13 cellular contexts compared by ENCODE assay signal in genomic region chr3:197499427-197499826, GRCh38. TPM values are rescaled to one million over a fixed set of nuclear protein-coding genes. Genes with fewer than 3 reads are reported as not detected.
A peak's percentile ranks its signal among the peaks of the same experiment; 100 is the strongest.
DNase-seq lines count a peak whose midpoint lies in the region; ATAC-seq, FAIRE-seq and TF ChIP-seq lines count a peak whose summit lies in the region.
"Had no signal": no experiment of that assay in that cellular context is flagged by ENCODE, and none has a peak within 500 bp of the region (broad histone marks: within the 10 kb centered on the region; RNA-seq: fewer than 3 reads in every experiment).

No MANE protein-coding gene starts in this region.

- no peaks in the 10 kb centered on the region for H4K20me1 ChIP-seq in K562 (replicated peaks; ENCODE audit: control insufficient read depth, insufficient read depth, low read length)

- H3K36me3 ChIP-seq in K562 (ENCODE audit: control insufficient read depth, insufficient read depth, low read length) = no peaks in the 10 kb centered on the region
- H3K36me3 ChIP-seq: uterus had no signal

- no peaks in the 10 kb centered on the region for H3K79me2 ChIP-seq in K562 (ENCODE audit: control insufficient read depth, insufficient read depth, low read length)

- ATAC-seq in A549 = peak; percentile 66 to 85
- peak; percentile 63 for ATAC-seq in K562
- no peak for ATAC-seq in GM18909 (IDR thresholded peaks at IDR 0.05; ENCODE audit: poor library complexity, unreplicated experiment)

- TF ChIP-seq CTCF in A549 (IDR thresholded peaks at IDR 0.05) = no peak
- TF ChIP-seq CTCF in K562 (IDR thresholded peaks at IDR 0.05 in 2 of 3, conservative IDR thresholded peaks at IDR 0.05 in 1 of 3; ENCODE audit: insufficient read depth in 2 of 3, low read depth in 1 of 3, low read length in 3 of 3) = no peak

- H3K4me3 ChIP-seq in A549 (no peak overlapping the region), K562 (no peak overlapping the region)
- H3K4me3 ChIP-seq: uterus had no signal

- H3K4me2 ChIP-seq in A549 = peak overlapping the region; percentile 18; the same call in 1 of the 3 replicates
- peak overlapping the region; percentile 20; the same call in 1 of the 2 replicates for H3K4me2 ChIP-seq in K562 (ENCODE audit: insufficient read depth, low read length)

- TF ChIP-seq POLR2A in A549 (IDR thresholded peaks at IDR 0.05; ENCODE audit: low read length) = no peak
- TF ChIP-seq POLR2A in K562 (conservative IDR thresholded peaks at IDR 0.05) = no peak

- DNase-seq in A549 (ENCODE audit: low read depth in 1 of 2, low spot score in 1 of 2) = peak; percentile 55 to 86
- peak; percentile 64 for DNase-seq in LHCN-M2 (ENCODE audit: low read depth)
- DNase-seq in K562 (ENCODE audit: extremely low read depth in 1 of 4, low spot score in 3 of 4) = peak in 3 of 4 experiments; percentile 37 to 41 (median 39)
- peak; percentile 70 for DNase-seq in kidney tubule cell (ENCODE audit: low spot score)
- no peak for DNase-seq in GF-D8 (lab: John Stamatoyannopoulos, UW)
- DNase-seq in NCI-H1417 treated with DMSO at 0.1 percent for 48 hours (lab: John Stamatoyannopoulos, UW) = no peak
- no peak for DNase-seq in cortex of kidney (lab: John Stamatoyannopoulos, UW)
- DNase-seq: activated CD4-positive, alpha-beta T cell treated with anti-CD3 and anti-CD28 coated beads, Interleukin-2, amount 50 U/mL, for 1 hour; MV-4-11; occipital lobe; stimulated activated CD4-positive, alpha-beta T cell treated with anti-CD3 and anti-CD28 coated beads, Interleukin-15, amount 100 ng/mL, for 24 hours; uterus had no signal

- no peak for TF ChIP-seq RAD21 in A549 (conservative IDR thresholded peaks at IDR 0.05 in 1 of 2, IDR thresholded peaks at IDR 0.05 in 1 of 2)
- TF ChIP-seq RAD21 in K562 (CRISPR knock-in tag; conservative IDR thresholded peaks at IDR 0.05 in 1 of 2, IDR thresholded peaks at IDR 0.05 in 1 of 2) = no peak

- intact Hi-C loops in K562 (cut with micrococcal nuclease) = no loop called here

- H3K9me1 ChIP-seq in K562 (ENCODE audit: control insufficient read depth, insufficient read depth, low read length) = no peaks in the 10 kb centered on the region

- FAIRE-seq in A549 (lab: Jason Lieb, UNC) (no peak), K562 (lab: Jason Lieb, UNC) (peak; percentile 91)

- TF ChIP-seq EP300 in A549 (IDR thresholded peaks at IDR 0.05) = no peak
- TF ChIP-seq EP300 in K562 (IDR thresholded peaks at IDR 0.05; ENCODE audit: low read length) = no peak

- CTCF ChIA-PET in A549 (lab: Yijun Ruan, JAX) (interaction anchor here (1.1 to 5.5 kb wide), 4 partner anchors 11 to 248 kb away, joined by 4 to 26 read pairs (median 6); no protein-coding TSS in a partner anchor), K562 (lab: Yijun Ruan, JAX; ENCODE audit: low intra/inter-chr PET ratio) (interaction anchor here (0.5 kb wide), 1 partner anchor 64 kb away, joined by 3 read pairs; no protein-coding TSS in a partner anchor)

- in situ Hi-C loops in K562 (cut with MboI) = no loop called here

- no TSS peak for BruUV-seq in K562 (replicated peaks; lab: Mats Ljungman, UMichigan)

- H3K9me3 ChIP-seq in A549 = peaks cover 14% of the 10 kb centered on the region; the same call in 2 of the 3 replicates
- no peaks in the 10 kb centered on the region for H3K9me3 ChIP-seq in K562 (replicated peaks; ENCODE audit: control insufficient read depth, insufficient read depth, low read depth, low read length)
- H3K9me3 ChIP-seq: uterus had no signal

- POLR2A ChIA-PET in A549 (lab: Yijun Ruan, JAX) (no interaction called here), K562 (lab: Yijun Ruan, JAX) (interaction anchor here (0.5 kb wide), 1 partner anchor 10 kb away, joined by 3 read pairs; no protein-coding TSS in a partner anchor)

- 25% methylated on average over 8 of the region's 8 CpGs for WGBS in A549 (ENCODE audit: missing lambda C conversion rate)
- 25% methylated on average over 8 of the region's 8 CpGs for WGBS in K562 (ENCODE audit: insufficient coverage, low coverage, missing lambda C conversion rate)

- peak overlapping the region; percentile 36; the same call in 1 of the 2 replicates for H2AFZ ChIP-seq in K562 (ENCODE audit: low read depth, low read length)

- 0 out of 4 replicates have a peak overlapping the region, but pooled peaks of 1 of the 2 experiments have one; percentile 17 for H3K9ac ChIP-seq in K562 (ENCODE audit: insufficient read depth in 1 of 2, low read depth in 2 of 2, low read length in 2 of 2)

- peak overlapping the region; percentile 73 to 79 for H3K27ac ChIP-seq in A549
- H3K27ac ChIP-seq in K562 (ENCODE audit: extremely low read depth, low read depth, low read length) = no peak overlapping the region; the same call in 2 of the 3 replicates
- H3K27ac ChIP-seq: uterus had no signal

- peaks cover 20% of the 10 kb centered on the region for H3K4me1 ChIP-seq in A549
- H3K4me1 ChIP-seq in K562 (replicated peaks in 1 of 2; ENCODE audit: control insufficient read depth in 2 of 2, insufficient read depth in 2 of 2, low read length in 2 of 2) = peaks cover 6 to 10% of the 10 kb centered on the region in 2 experiments; a peak in 4 of 5 replicates
- H3K4me1 ChIP-seq: uterus had no signal

- peaks cover 0 to 30% of the 10 kb centered on the region in 2 experiments; a peak in 2 of 5 replicates for H3K27me3 ChIP-seq in K562 (ENCODE audit: control insufficient read depth in 2 of 2, insufficient read depth in 2 of 2, low read length in 2 of 2)
- H3K27me3 ChIP-seq: uterus had no signal

TF ChIP-seq in A549, 52 proteins besides CTCF, POLR2A, EP300 and RAD21:
- TF ChIP-seq MAFK (IDR thresholded peaks at IDR 0.05; ENCODE audit: partially characterized antibody) = peak; percentile 80
- no peak for TF ChIP-seq RFX5 (IDR thresholded peaks at IDR 0.05)
- no peak for TF ChIP-seq JUNB (IDR thresholded peaks at IDR 0.05)
- TF ChIP-seq HDAC2 (IDR thresholded peaks at IDR 0.05) = no peak
- TF ChIP-seq ZC3H11A (IDR thresholded peaks at IDR 0.05) = no peak
- TF ChIP-seq EHF (CRISPR knock-in tag; IDR thresholded peaks at IDR 0.05) = no peak
- peak; percentile 26; the same call in 1 of the 2 replicates for TF ChIP-seq MAX (IDR thresholded peaks at IDR 0.05)

TF ChIP-seq in K562, 482 proteins besides CTCF, POLR2A, EP300 and RAD21 (continues in another document):
- TF ChIP-seq ZNF121 (CRISPR knock-in tag; conservative IDR thresholded peaks at IDR 0.05) (no peak), ZFP1 (CRISPR knock-in tag; IDR thresholded peaks at IDR 0.05) (no peak), MAFF (IDR thresholded peaks at IDR 0.05; ENCODE audit: low read length) (peak; percentile 50), HMG20B (CRISPR knock-in tag; IDR thresholded peaks at IDR 0.05) (no peak), ZNF217 (CRISPR knock-in tag; IDR thresholded peaks at IDR 0.05) (no peak), NFE2L1 (tag; IDR thresholded peaks at IDR 0.05; ENCODE audit: borderline replicate concordance, low read depth) (peak; percentile 28; the same call in 1 of the 2 replicates), ARID2 (IDR thresholded peaks at IDR 0.05) (no peak), KAT8 (IDR thresholded peaks at IDR 0.05; ENCODE audit: low read depth) (no peak), ZKSCAN8 (CRISPR knock-in tag; IDR thresholded peaks at IDR 0.05) (no peak), TAF7 (tag; IDR thresholded peaks at IDR 0.05) (no peak), ZC3H4 (CRISPR knock-in tag; IDR thresholded peaks at IDR 0.05; ENCODE audit: borderline replicate concordance) (no peak), DPF2 (IDR thresholded peaks at IDR 0.05) (0 out of 2 replicates have a peak, but pooled peaks have one; percentile 27), ZNF133 (CRISPR knock-in tag; IDR thresholded peaks at IDR 0.05) (no peak), MAFK (IDR thresholded peaks at IDR 0.05; ENCODE audit: low read length) (peak; percentile 42; the same call in 1 of the 2 replicates), C11orf30 (IDR thresholded peaks at IDR 0.05; ENCODE audit: low read depth) (peak; percentile 84), ATF7 (IDR thresholded peaks at IDR 0.05) (no peak), JUND (IDR thresholded peaks at IDR 0.05; ENCODE audit: borderline replicate concordance, low read depth, low read length) (peak; percentile 34; the same call in 1 of the 2 replicates), JUND (tag; IDR thresholded peaks at IDR 0.05; ENCODE audit: borderline replicate concordance, low read depth, low read length) (no peak; the same call in 2 of the 3 replicates), NFE2 (IDR thresholded peaks at IDR 0.05; ENCODE audit: low read depth) (peak; percentile 78), MAFG (tag; conservative IDR thresholded peaks at IDR 0.05) (peak; percentile 81)

RNA-seq across cellular contexts. Expression of gene BDH1, which starts 56.3 kb away (rescaled TPM):
- polyA plus RNA-seq in A549 (2011; rRNA removed) = 4.4 and 4.6 TPM in 2 replicates
- 5.5 and 6.2 TPM in 2 replicates for polyA plus RNA-seq in A549 (2012; cell fraction: cytosol; rRNA removed)
- polyA plus RNA-seq in A549 (2012; cell fraction: nucleus; rRNA removed) = 8.8 and 10.5 TPM in 2 replicates
- 2.8 to 3.7 TPM (median 3.1 TPM) in 3 replicates for polyA plus RNA-seq in A549 (2017; fragmentation: RNase III; extraction: RNeasy Plus Mini Kit Qiagen cat#74134 plus additional on column Dnase treatment)
- polyA minus RNA-seq in A549 (2011; rRNA and poly(A)+ RNA removed) = 3.3 and 3.7 TPM in 2 replicates
- total RNA-seq in LHCN-M2 (2014; rRNA removed) = 0.29 and 0.32 TPM in 2 replicates
- 0.64 TPM for polyA plus RNA-seq in LHCN-M2 (2012)
- 0.60 and 1.0 TPM in 2 replicates for total RNA-seq in K562 (2011; cell fraction: chromatin; rRNA removed; ENCODE audit: low replicate concordance)
- total RNA-seq in K562 (2011; cell fraction: nucleolus; rRNA removed) = 0.26 and 0.33 TPM in 2 replicates
- 0.44 and 1.4 TPM in 2 replicates for total RNA-seq in K562 (2011; cell fraction: nucleoplasm; rRNA removed)
- 0.29 TPM in 1 of 2 replicates, not detected in the other for total RNA-seq in K562 (2014; rRNA removed)
- total RNA-seq in K562 (2014; rRNA removed; fragmentation: Illumina TruSeq; extraction: Trizol) = 0.11 TPM in 1 of 2 replicates, not detected in the other
- total RNA-seq in K562 (2015; rRNA removed; fragmentation: Illumina TruSeq; extraction: Trizol) = 0.04 TPM in 1 of 2 replicates, not detected in the other
- 0.11 and 0.27 TPM in 2 replicates for total RNA-seq in K562 (2021)
- polyA plus RNA-seq in K562 (2011; rRNA removed) = 0.03 and 0.32 TPM in 2 replicates
- 0.06 and 0.22 TPM in 2 replicates for polyA plus RNA-seq in K562 (2011; cell fraction: cytosol; rRNA removed)
- 0.38 and 0.94 TPM in 2 replicates for polyA plus RNA-seq in K562 (2011; cell fraction: nucleus; rRNA removed)
- 0.36 and 0.76 TPM in 2 replicates for polyA plus RNA-seq in K562 (2012)
- polyA plus RNA-seq in K562 (2014; fragmentation: Illumina TruSeq; extraction: Trizol) = 0.19 TPM in 1 of 2 replicates, not detected in the other
- under 1 TPM; 0.13 to 0.89 TPM for polyA plus RNA-seq in K562 (2014; fragmentation: Nextera tagmentation; extraction: Ambion mirVana)
- 0.07 and 0.69 TPM in 2 replicates for polyA plus RNA-seq in K562 (2014; rRNA removed)
- 0.21 TPM in 1 of 2 replicates, not detected in the other for polyA minus RNA-seq in K562 (2011; rRNA and poly(A)+ RNA removed)
- not detected in 2 replicates for polyA minus RNA-seq in K562 (2011; cell fraction: cytosol; rRNA and poly(A)+ RNA removed)
- polyA minus RNA-seq in K562 (2011; cell fraction: nucleus; rRNA and poly(A)+ RNA removed) = 0.11 and 0.13 TPM in 2 replicates

Comparison
In these comparisons a context has a peak if more than half of its experiments do, and no peak if none do; other contexts are left out.
1. DNase-seq: peak in A549 (2 of 2), LHCN-M2 (single experiment), K562 (3 of 4) and kidney tubule cell (single experiment); none in GF-D8 (single experiment), NCI-H1417 treated with DMSO at 0.1 percent for 48 hours (single experiment) and cortex of kidney (single experiment).
2. Of the 35 proteins assayed by ChIP-seq in both K562 and A549: peak only in K562: none; only in A549: MAX; in both: MAFK; in neither: 33.